Comparison of ENCODE assay signal across 15 cellular contexts in the genomic region with DNA sequence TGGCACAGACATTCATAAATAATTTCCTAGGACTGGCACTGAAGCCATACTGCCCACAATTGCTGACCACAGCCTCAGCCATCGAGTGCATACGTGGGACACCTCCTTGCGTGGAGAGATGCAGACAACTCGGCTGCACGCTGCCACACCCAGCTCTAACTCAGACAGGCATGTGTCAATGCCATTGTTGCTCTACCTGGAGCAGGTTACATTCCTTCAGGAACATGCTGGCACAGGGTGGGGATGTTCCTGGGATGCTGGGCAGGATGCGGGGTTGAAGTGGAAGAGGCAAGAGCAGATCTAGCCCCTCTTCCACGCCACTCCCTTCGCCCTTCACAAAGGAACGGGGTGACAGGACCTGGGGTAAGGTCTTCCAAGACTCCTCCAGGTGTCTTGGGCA. TPM values are rescaled to one million over a fixed set of nuclear protein-coding genes. Genes with fewer than 3 reads are reported as not detected.
DNase-seq lines count a peak whose midpoint lies in the region; ATAC-seq and TF ChIP-seq lines count a peak whose summit lies in the region.
"Had no signal": no experiment of that assay in that cellular context is flagged by ENCODE, and none has a peak within 500 bp of the region (broad histone marks: within the 10 kb centered on the region; RNA-seq: fewer than 3 reads in every experiment).

No MANE protein-coding gene starts in this region.

- intact Hi-C loops in natural killer cell (cut with micrococcal nuclease) (no loop called here), prostate gland (cut with DNase I) (no loop called here)

- H3K4me3 ChIP-seq in epithelial cell of esophagus (ENCODE audit: low read length), result no peak overlapping the region
- no peak overlapping the region for H3K4me3 ChIP-seq in prostate gland

- H3K9me3 ChIP-seq in prostate gland, result no peaks in the 10 kb centered on the region

- 96% methylated on average over 9 of the region's 9 CpGs for WGBS in prostate gland

- H3K4me3 Mint-ChIP-seq in natural killer cell treated with Interleukin-12 subunit alpha and Interleukin-12 subunit beta and Interleukin-15 and Interleukin-18, amount 100 ng/mL, for 72 hours, result peak overlapping the region; percentile 84
- no peak overlapping the region for H3K4me3 Mint-ChIP-seq in natural killer cell
- no peak overlapping the region for H3K4me3 Mint-ChIP-seq in IgD-negative memory B cell

- no peak overlapping the region for H3K27ac Mint-ChIP-seq in natural killer cell treated with Interleukin-12 subunit alpha and Interleukin-12 subunit beta and Interleukin-15 and Interleukin-18, amount 100 ng/mL, for 72 hours
- H3K27ac Mint-ChIP-seq in natural killer cell (peak overlapping the region in 1 of 2 donors; percentile 96), IgD-negative memory B cell (peak overlapping the region; percentile 46 to 96 (median 94))

- H3K27me3 ChIP-seq in prostate gland (replicated peaks; ENCODE audit: insufficient read depth), result no peaks in the 10 kb centered on the region

- H3K36me3 ChIP-seq in prostate gland, result no peaks in the 10 kb centered on the region

- H3K36me3 Mint-ChIP-seq in natural killer cell treated with Interleukin-12 subunit alpha and Interleukin-12 subunit beta and Interleukin-15 and Interleukin-18, amount 100 ng/mL, for 72 hours, result no peaks in the 10 kb centered on the region
- H3K36me3 Mint-ChIP-seq in natural killer cell (no peaks in the 10 kb centered on the region), IgD-negative memory B cell (no peaks in the 10 kb centered on the region)

- H3K4me1 ChIP-seq in prostate gland (replicated peaks), result no peaks in the 10 kb centered on the region

- no peaks in the 10 kb centered on the region for H3K9me3 Mint-ChIP-seq in natural killer cell treated with Interleukin-12 subunit alpha and Interleukin-12 subunit beta and Interleukin-15 and Interleukin-18, amount 100 ng/mL, for 72 hours
- H3K9me3 Mint-ChIP-seq in natural killer cell (no peaks in the 10 kb centered on the region), IgD-negative memory B cell (no peaks in the 10 kb centered on the region)
- H3K9me3 Mint-ChIP-seq: CD8-positive, alpha-beta memory T cell had no signal

- DNase-seq in natural killer cell treated with Interleukin-12 subunit alpha and Interleukin-12 subunit beta and Interleukin-15 and Interleukin-18, amount 100 ng/mL, for 72 hours (ENCODE audit: low spot score), result no peak
- DNase-seq in natural killer cell (no peak), epithelial cell of esophagus (ENCODE audit: low read depth) (peak; percentile 37), A172 (ENCODE audit: low spot score) (no peak), prostate gland (ENCODE audit: low spot score) (no peak), SHP77 (lab: John Stamatoyannopoulos, UW) (no peak)
- DNase-seq: CD8-positive, alpha-beta memory T cell; GDM1; NCI-H1092; NCI-H1436; NCI-H187 treated with DMSO at 0.1 percent for 48 hours; NCI-H2107; NCI-H774; NK-92 treated with Interleukin-12 subunit alpha and Interleukin-12 subunit beta, amount 100 ng/mL, for 24 hours had no signal

- no peak overlapping the region for H3K27ac ChIP-seq in prostate gland

- no peak for ATAC-seq in natural killer cell treated with Interleukin-12 subunit alpha and Interleukin-12 subunit beta and Interleukin-15 and Interleukin-18, amount 100 ng/mL, for 72 hours
- no peak for ATAC-seq in natural killer cell

- H3K4me1 Mint-ChIP-seq in natural killer cell treated with Interleukin-12 subunit alpha and Interleukin-12 subunit beta and Interleukin-15 and Interleukin-18, amount 100 ng/mL, for 72 hours (ENCODE audit: low read depth in 2 of 2), result peaks cover 45 to 55% of the 10 kb centered on the region in 2 donors
- H3K4me1 Mint-ChIP-seq in natural killer cell, result peaks cover 46 to 63% of the 10 kb centered on the region in 2 donors
- peaks cover 49 to 62% (median 52%) of the 10 kb centered on the region in 3 donors for H3K4me1 Mint-ChIP-seq in IgD-negative memory B cell

- TF ChIP-seq CTCF in natural killer cell (IDR thresholded peaks at IDR 0.05) (no peak), epithelial cell of esophagus (IDR thresholded peaks at IDR 0.05; ENCODE audit: insufficient read depth, low read depth, low read length, missing control alignments) (no peak), prostate gland (IDR thresholded peaks at IDR 0.05) (no peak)

- no peak for TF ChIP-seq POLR2A in prostate gland (IDR thresholded peaks at IDR 0.05)

- no peaks in the 10 kb centered on the region for H3K27me3 Mint-ChIP-seq in natural killer cell treated with Interleukin-12 subunit alpha and Interleukin-12 subunit beta and Interleukin-15 and Interleukin-18, amount 100 ng/mL, for 72 hours
- H3K27me3 Mint-ChIP-seq in natural killer cell (ENCODE audit: low read depth in 2 of 2) (no peaks in the 10 kb centered on the region), IgD-negative memory B cell (no peaks in the 10 kb centered on the region)
- H3K27me3 Mint-ChIP-seq: CD8-positive, alpha-beta memory T cell had no signal

RNA-seq across cellular contexts. Expression of a gene that starts 24.2 kb away (rescaled TPM):
- total RNA-seq in natural killer cell treated with Interleukin-12 subunit alpha and Interleukin-12 subunit beta and Interleukin-15 and Interleukin-18, amount 100 ng/mL, for 72 hours, result 10 to 100 TPM; 52.2 to 71.5 TPM
- total RNA-seq in natural killer cell, result 10 to 100 TPM; 53.2 to 55.5 (median 54.2) TPM
- 18.9 TPM for polyA plus RNA-seq in IgD-negative memory B cell
- 29.1 TPM in 2 replicates for total RNA-seq in A172 (2014; rRNA removed; shearing (Covaris generic))
- 10 to 100 TPM; 42.0 to 69.1 TPM for total RNA-seq in prostate gland

RNA-seq across cellular contexts. Expression of a gene that starts 31.6 kb away (rescaled TPM):
- total RNA-seq in natural killer cell treated with Interleukin-12 subunit alpha and Interleukin-12 subunit beta and Interleukin-15 and Interleukin-18, amount 100 ng/mL, for 72 hours, result 10 to 100 TPM; 15.5 to 28.1 TPM
- 10 to 100 TPM; 34.7 to 47.5 (median 47.3) TPM for total RNA-seq in natural killer cell
- 5.3 TPM for polyA plus RNA-seq in IgD-negative memory B cell
- 8.5 and 10.0 TPM in 2 replicates for total RNA-seq in A172 (2014; rRNA removed; shearing (Covaris generic))
- total RNA-seq in prostate gland, result 10 to 100 TPM; 13.5 to 29.9 TPM

RNA-seq across cellular contexts. Expression of a gene that starts 54.2 kb away (rescaled TPM):
- total RNA-seq in natural killer cell treated with Interleukin-12 subunit alpha and Interleukin-12 subunit beta and Interleukin-15 and Interleukin-18, amount 100 ng/mL, for 72 hours, result 10 to 100 TPM; 64.1 to 93.0 TPM
- 10 to 100 TPM; 46.5 to 70.8 (median 68.2) TPM for total RNA-seq in natural killer cell
- 25.8 TPM for polyA plus RNA-seq in IgD-negative memory B cell
- total RNA-seq in A172 (2014; rRNA removed; shearing (Covaris generic)), result 2.9 and 3.3 TPM in 2 replicates
- total RNA-seq in prostate gland, result 10 to 100 TPM; 20.9 to 32.7 TPM

Comparison
In these comparisons a context has a peak if more than half of its experiments do, and no peak if none do; other contexts are left out.
1. H3K27ac Mint-ChIP-seq: peak in IgD-negative memory B cell (3 of 3); none in natural killer cell treated with Interleukin-12 subunit alpha and Interleukin-12 subunit beta and Interleukin-15 and Interleukin-18, amount 100 ng/mL, for 72 hours (0 of 2).